Comparison of ENCODE assay signal across 23 cellular contexts in the genomic region with DNA sequence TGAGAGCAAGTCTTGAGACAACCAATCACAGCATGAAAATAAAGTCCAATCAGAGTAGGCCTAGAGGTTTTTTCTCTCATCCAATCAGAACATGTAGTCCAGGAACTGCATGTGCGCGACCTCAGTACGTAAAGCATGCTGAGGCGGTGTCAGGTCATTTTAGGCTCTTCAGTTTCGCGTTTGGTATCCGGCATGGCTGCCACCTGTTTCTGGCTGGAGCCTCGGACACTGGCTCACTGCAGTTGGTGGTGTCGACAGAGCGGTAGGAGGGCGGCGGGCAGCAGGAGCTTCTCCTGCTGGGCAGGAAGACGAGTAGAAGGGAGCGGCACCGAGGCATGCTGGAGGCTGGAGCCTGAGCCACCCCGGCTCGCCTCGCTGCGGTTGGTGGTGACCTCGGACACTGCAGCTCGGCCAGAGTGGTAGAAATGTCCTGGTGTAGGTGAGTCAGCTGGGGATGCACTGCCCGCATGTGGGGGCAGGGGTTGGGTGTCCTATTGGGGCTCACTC.
"Had no signal": no experiment of that assay in that cellular context is flagged by ENCODE, and none has a peak within 500 bp of the region (broad histone marks: within the 10 kb centered on the region; RNA-seq: fewer than 3 reads in every experiment).

No MANE protein-coding gene starts in this region.

- H3K9me3 Mint-ChIP-seq: activated CD4-positive, alpha-beta memory T cell treated with anti-CD3 and anti-CD28 coated beads, Interleukin-2, amount 10 ng/mL, durations not matched to agents 7 days and 5 days; activated CD4-positive, alpha-beta T cell treated with anti-CD3 and anti-CD28 coated beads, Interleukin-2, amount 10 ng/mL, durations not matched to agents 7 days and 5 days; activated naive CD4-positive, alpha-beta T cell treated with anti-CD3 and anti-CD28 coated beads, Interleukin-2, amount 10 ng/mL, durations not matched to agents 7 days and 5 days; activated naive CD8-positive, alpha-beta T cell treated with anti-CD3 and anti-CD28 coated beads, Interleukin-2, amount 10 ng/mL, durations not matched to agents 7 days and 5 days; activated T-helper 17 cell treated with anti-CD3 and anti-CD28 coated beads, Interleukin-2, amount 50 U/mL, for 72 hours; T-helper 1 cell treated with Interleukin-12 subunit alpha and Interleukin-12 subunit beta and Interleukin-4 antibody, amounts not matched to agents 30 μg/mL and 1 μg/mL, for 36 hours had no signal

- H3K36me3 ChIP-seq: breast epithelium had no signal

- DNase-seq: activated CD4-positive, alpha-beta memory T cell treated with anti-CD3 and anti-CD28 coated beads, Interleukin-2, amount 10 ng/mL, durations not matched to agents 7 days and 5 days; activated CD4-positive, alpha-beta T cell treated with anti-CD3 and anti-CD28 coated beads, Interleukin-2, amount 10 ng/mL, durations not matched to agents 7 days and 5 days; activated CD4-positive, CD25-positive, alpha-beta regulatory T cell treated with anti-CD3 and anti-CD28 coated beads, Interleukin-2, amount 50 U/mL, for 72 hours; activated gamma-delta T cell; activated naive CD4-positive, alpha-beta T cell treated with anti-CD3 and anti-CD28 coated beads, Interleukin-2, amount 10 ng/mL, durations not matched to agents 7 days and 5 days; activated naive CD8-positive, alpha-beta T cell treated with anti-CD3 and anti-CD28 coated beads, Interleukin-2, amount 10 ng/mL, durations not matched to agents 7 days and 5 days; activated T-cell treated with anti-CD3 and anti-CD28 coated beads for 4 hours; activated T-cell treated with anti-CD3 and anti-CD28 coated beads, Interleukin-2, amount 50 U/mL, for 48 hours; aorta; caudate nucleus; Karpas-422; NCI-H187 treated with DMSO at 0.1 percent for 48 hours; NCI-H2081 treated with DMSO at 0.1 percent for 48 hours; NCI-H446; NCI-H524; NCI-H748 treated with DMSO at 0.1 percent for 48 hours; OCI-M1; Right ventricle myocardium superior had no signal

- H3K36me3 Mint-ChIP-seq: activated naive CD4-positive, alpha-beta T cell treated with anti-CD3 and anti-CD28 coated beads, Interleukin-2, amount 10 ng/mL, durations not matched to agents 7 days and 5 days; activated naive CD8-positive, alpha-beta T cell treated with anti-CD3 and anti-CD28 coated beads, Interleukin-2, amount 10 ng/mL, durations not matched to agents 7 days and 5 days; WTC11 had no signal

- H3K27ac ChIP-seq: breast epithelium, RWPE1 had no signal

- H3K27me3 ChIP-seq: breast epithelium had no signal

- H3K4me3 Mint-ChIP-seq: activated CD4-positive, alpha-beta memory T cell treated with anti-CD3 and anti-CD28 coated beads, Interleukin-2, amount 10 ng/mL, durations not matched to agents 7 days and 5 days; activated CD4-positive, alpha-beta T cell treated with anti-CD3 and anti-CD28 coated beads, Interleukin-2, amount 10 ng/mL, durations not matched to agents 7 days and 5 days; activated naive CD4-positive, alpha-beta T cell treated with anti-CD3 and anti-CD28 coated beads, Interleukin-2, amount 10 ng/mL, durations not matched to agents 7 days and 5 days; activated naive CD8-positive, alpha-beta T cell treated with anti-CD3 and anti-CD28 coated beads, Interleukin-2, amount 10 ng/mL, durations not matched to agents 7 days and 5 days; activated T-helper 17 cell treated with anti-CD3 and anti-CD28 coated beads, Interleukin-2, amount 50 U/mL, for 72 hours; T-helper 1 cell treated with Interleukin-12 subunit alpha and Interleukin-12 subunit beta and Interleukin-4 antibody, amounts not matched to agents 30 μg/mL and 1 μg/mL, for 36 hours had no signal

- H3K27ac Mint-ChIP-seq: activated CD4-positive, alpha-beta memory T cell treated with anti-CD3 and anti-CD28 coated beads, Interleukin-2, amount 10 ng/mL, durations not matched to agents 7 days and 5 days; activated CD4-positive, alpha-beta T cell treated with anti-CD3 and anti-CD28 coated beads, Interleukin-2, amount 10 ng/mL, durations not matched to agents 7 days and 5 days; activated naive CD4-positive, alpha-beta T cell treated with anti-CD3 and anti-CD28 coated beads, Interleukin-2, amount 10 ng/mL, durations not matched to agents 7 days and 5 days; activated naive CD8-positive, alpha-beta T cell treated with anti-CD3 and anti-CD28 coated beads, Interleukin-2, amount 10 ng/mL, durations not matched to agents 7 days and 5 days; activated T-helper 17 cell treated with anti-CD3 and anti-CD28 coated beads, Interleukin-2, amount 50 U/mL, for 72 hours; T-helper 1 cell treated with Interleukin-12 subunit alpha and Interleukin-12 subunit beta and Interleukin-4 antibody, amounts not matched to agents 30 μg/mL and 1 μg/mL, for 36 hours; WTC11 had no signal

- H3K4me3 ChIP-seq: breast epithelium had no signal

- H3K9me3 ChIP-seq: breast epithelium had no signal

- H3K27me3 Mint-ChIP-seq: activated T-helper 17 cell treated with anti-CD3 and anti-CD28 coated beads, Interleukin-2, amount 50 U/mL, for 72 hours had no signal

- H3K4me1 Mint-ChIP-seq: activated CD4-positive, alpha-beta memory T cell treated with anti-CD3 and anti-CD28 coated beads, Interleukin-2, amount 10 ng/mL, durations not matched to agents 7 days and 5 days; activated CD4-positive, alpha-beta T cell treated with anti-CD3 and anti-CD28 coated beads, Interleukin-2, amount 10 ng/mL, durations not matched to agents 7 days and 5 days; activated naive CD4-positive, alpha-beta T cell treated with anti-CD3 and anti-CD28 coated beads, Interleukin-2, amount 10 ng/mL, durations not matched to agents 7 days and 5 days; activated naive CD8-positive, alpha-beta T cell treated with anti-CD3 and anti-CD28 coated beads, Interleukin-2, amount 10 ng/mL, durations not matched to agents 7 days and 5 days; activated T-helper 17 cell treated with anti-CD3 and anti-CD28 coated beads, Interleukin-2, amount 50 U/mL, for 72 hours; WTC11 had no signal

- H3K4me1 ChIP-seq: breast epithelium had no signal
